In the genomic region with DNA sequence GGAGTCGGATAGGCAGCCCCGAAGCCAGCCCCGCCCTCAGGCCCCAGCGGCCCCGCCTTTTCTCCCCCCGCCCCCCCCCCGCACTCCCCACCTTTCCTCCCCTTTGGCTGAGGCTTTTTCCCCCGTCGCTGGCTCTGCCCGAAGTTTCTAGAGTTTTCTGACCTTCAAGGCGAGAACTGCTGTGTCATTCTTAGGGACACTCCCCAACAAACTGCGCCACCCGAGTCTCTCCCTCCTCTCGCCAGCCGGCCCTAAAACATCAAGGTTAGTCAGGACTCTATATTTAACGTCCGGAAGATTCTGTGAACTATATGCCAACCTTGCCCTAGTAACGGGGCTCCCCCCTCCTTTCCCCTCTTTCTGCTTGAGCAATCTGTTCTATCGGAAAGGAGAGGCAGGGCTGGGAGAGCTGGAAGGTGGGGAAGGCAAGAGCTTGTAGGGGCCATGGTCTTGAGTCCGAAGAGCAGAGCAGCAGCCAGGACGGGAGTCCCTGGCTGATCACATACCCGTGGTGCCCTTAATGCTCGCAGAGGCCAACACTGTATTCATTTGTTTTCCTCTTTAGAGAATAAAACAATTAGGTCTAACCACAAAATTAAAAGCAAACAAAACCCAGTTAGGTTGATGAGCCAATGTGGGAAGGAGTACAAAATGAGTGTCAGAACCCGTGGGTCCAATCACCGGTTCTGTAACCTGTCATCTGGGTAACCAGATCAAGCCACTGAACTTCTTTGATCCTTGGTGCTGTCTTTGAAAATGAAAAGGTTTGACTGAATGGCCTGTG, we compare ENCODE assay signal across 8 cellular contexts. TPM values are rescaled to one million over a fixed set of nuclear protein-coding genes. Genes with fewer than 3 reads are reported as not detected.
DNase-seq lines count a peak whose midpoint lies in the region; ATAC-seq and TF ChIP-seq lines count a peak whose summit lies in the region.

No MANE protein-coding gene starts in this region.

- peaks cover 6% of the 10 kb centered on the region for H3K36me3 Mint-ChIP-seq in natural killer cell treated with Interleukin-12 subunit alpha and Interleukin-12 subunit beta and Interleukin-15 and Interleukin-18, amount 100 ng/mL, for 72 hours

- H3K27ac ChIP-seq in RWPE1 (peak overlapping the region; percentile 99), thoracic aorta (peak overlapping the region; percentile 92 to 98)

- H3K27ac Mint-ChIP-seq in natural killer cell treated with Interleukin-12 subunit alpha and Interleukin-12 subunit beta and Interleukin-15 and Interleukin-18, amount 100 ng/mL, for 72 hours = peak overlapping the region; percentile 89 to 94

- H3K27me3 ChIP-seq in thoracic aorta (replicated peaks; ENCODE audit: insufficient read depth) = no peaks in the 10 kb centered on the region

- H3K4me3 ChIP-seq in foreskin fibroblast (ENCODE audit: low read depth in 1 of 2, low read length in 2 of 2) (peak overlapping the region; percentile 64 to 74), thoracic aorta (peak overlapping the region; percentile 72)

- H3K36me3 ChIP-seq in ES-I3 (ENCODE audit: insufficient read depth, low read length) = no peaks in the 10 kb centered on the region
- H3K36me3 ChIP-seq in thoracic aorta = no peaks in the 10 kb centered on the region

- H3K4me3 Mint-ChIP-seq in natural killer cell treated with Interleukin-12 subunit alpha and Interleukin-12 subunit beta and Interleukin-15 and Interleukin-18, amount 100 ng/mL, for 72 hours = peak overlapping the region; percentile 89

- peak; percentile 59 for DNase-seq in RWPE1 (ENCODE audit: low spot score)
- peak; percentile 88 for DNase-seq in activated effector memory CD4-positive, alpha-beta T cell treated with anti-CD3 and anti-CD28 coated beads, Interleukin-2, amount 50 U/mL, for 16 hours
- peak; percentile 90 to 93 for DNase-seq in foreskin fibroblast
- peak; percentile 89 for DNase-seq in natural killer cell treated with Interleukin-12 subunit alpha and Interleukin-12 subunit beta and Interleukin-15 and Interleukin-18, amount 100 ng/mL, for 72 hours (ENCODE audit: low spot score)
- DNase-seq in thoracic aorta (ENCODE audit: low spot score) = peak; percentile 83

- no peaks in the 10 kb centered on the region for H3K9me3 ChIP-seq in ES-I3 (ENCODE audit: control insufficient read depth, insufficient read depth, low read length)
- H3K9me3 ChIP-seq in thoracic aorta = no peaks in the 10 kb centered on the region

- TF ChIP-seq CTCF in RWPE1 (conservative IDR thresholded peaks at IDR 0.05; ENCODE audit: low read depth) (no peak), foreskin fibroblast (IDR thresholded peaks at IDR 0.05; ENCODE audit: low read depth, low read length) (no peak), thoracic aorta (IDR thresholded peaks at IDR 0.05) (no peak)

- POLR2A ChIA-PET in RWPE1 (lab: Yijun Ruan, JAX; ENCODE audit: low non-redundant PET) = interaction anchor here (0.5 to 0.7 kb wide), 2 partner anchors 14 to 16 kb away, joined by 3 read pairs; no protein-coding TSS in a partner anchor

- peaks cover 47 to 59% of the 10 kb centered on the region in 2 donors for H3K4me1 Mint-ChIP-seq in natural killer cell treated with Interleukin-12 subunit alpha and Interleukin-12 subunit beta and Interleukin-15 and Interleukin-18, amount 100 ng/mL, for 72 hours (ENCODE audit: low read depth in 2 of 2)

- H3K9me3 Mint-ChIP-seq in natural killer cell treated with Interleukin-12 subunit alpha and Interleukin-12 subunit beta and Interleukin-15 and Interleukin-18, amount 100 ng/mL, for 72 hours = no peaks in the 10 kb centered on the region

- peak overlapping the region; percentile 76 for H3K9ac ChIP-seq in ES-I3 (ENCODE audit: low read depth, low read length)

- H3K27me3 Mint-ChIP-seq in natural killer cell treated with Interleukin-12 subunit alpha and Interleukin-12 subunit beta and Interleukin-15 and Interleukin-18, amount 100 ng/mL, for 72 hours = no peaks in the 10 kb centered on the region

- CTCF ChIA-PET in RWPE1 (lab: Yijun Ruan, JAX) = no interaction called here

- peak; percentile 48 for ATAC-seq in HG02763 (IDR thresholded peaks at IDR 0.05; ENCODE audit: unreplicated experiment)
- peak; percentile 75 to 84 for ATAC-seq in natural killer cell treated with Interleukin-12 subunit alpha and Interleukin-12 subunit beta and Interleukin-15 and Interleukin-18, amount 100 ng/mL, for 72 hours
- ATAC-seq in thoracic aorta (ENCODE audit: insufficient number of reproducible peaks, low FRiP score, low read depth) = peak; percentile 78
- ATAC-seq in GM21737 (IDR thresholded peaks at IDR 0.05; ENCODE audit: unreplicated experiment) = no peak

- peaks cover 7% of the 10 kb centered on the region for H3K4me1 ChIP-seq in ES-I3 (ENCODE audit: insufficient read depth, low read length)
- H3K4me1 ChIP-seq in thoracic aorta (ENCODE audit: control insufficient read depth in 1 of 2, low read depth in 2 of 2) = peaks cover 35 to 67% of the 10 kb centered on the region in 2 donors

RNA-seq across cellular contexts. Expression of gene HSPA1B, which starts 5.3 kb away (rescaled TPM):
- 100 to 1,000 TPM; 107 to 113 TPM for total RNA-seq in natural killer cell treated with Interleukin-12 subunit alpha and Interleukin-12 subunit beta and Interleukin-15 and Interleukin-18, amount 100 ng/mL, for 72 hours
- total RNA-seq in thoracic aorta = 100 to 1,000 TPM; 178 to 262 TPM

RNA-seq across cellular contexts. Expression of gene HSPA1A, which starts 6.9 kb away (rescaled TPM):
- 100 to 1,000 TPM; 160 to 262 TPM for total RNA-seq in natural killer cell treated with Interleukin-12 subunit alpha and Interleukin-12 subunit beta and Interleukin-15 and Interleukin-18, amount 100 ng/mL, for 72 hours
- total RNA-seq in thoracic aorta = 100 to 1,000 TPM; 240 to 354 TPM

RNA-seq across cellular contexts. Expression of gene HSPA1L, which starts 7.1 kb away (rescaled TPM):
- total RNA-seq in natural killer cell treated with Interleukin-12 subunit alpha and Interleukin-12 subunit beta and Interleukin-15 and Interleukin-18, amount 100 ng/mL, for 72 hours = 1 to 10 TPM; 1.7 to 4.1 TPM
- total RNA-seq in thoracic aorta = 1 to 10 TPM; 1.1 to 1.2 TPM

RNA-seq across cellular contexts. Expression of gene LSM2, which starts 15.5 kb away (rescaled TPM):
- 100 to 1,000 TPM in 1 of 2 donors, 10 to 100 TPM in 1; 94.6 to 113 TPM for total RNA-seq in natural killer cell treated with Interleukin-12 subunit alpha and Interleukin-12 subunit beta and Interleukin-15 and Interleukin-18, amount 100 ng/mL, for 72 hours
- 10 to 100 TPM; 21.2 to 40.1 TPM for total RNA-seq in thoracic aorta

RNA-seq across cellular contexts. Expression of gene VARS1, which starts 26.7 kb away (rescaled TPM):
- total RNA-seq in natural killer cell treated with Interleukin-12 subunit alpha and Interleukin-12 subunit beta and Interleukin-15 and Interleukin-18, amount 100 ng/mL, for 72 hours = 100 to 1,000 TPM in 1 of 2 donors, 10 to 100 TPM in 1; 90.7 to 226 TPM
- 10 to 100 TPM; 24.8 to 46.8 TPM for total RNA-seq in thoracic aorta
